30 cellular contexts compared by ENCODE assay signal in the genomic region with DNA sequence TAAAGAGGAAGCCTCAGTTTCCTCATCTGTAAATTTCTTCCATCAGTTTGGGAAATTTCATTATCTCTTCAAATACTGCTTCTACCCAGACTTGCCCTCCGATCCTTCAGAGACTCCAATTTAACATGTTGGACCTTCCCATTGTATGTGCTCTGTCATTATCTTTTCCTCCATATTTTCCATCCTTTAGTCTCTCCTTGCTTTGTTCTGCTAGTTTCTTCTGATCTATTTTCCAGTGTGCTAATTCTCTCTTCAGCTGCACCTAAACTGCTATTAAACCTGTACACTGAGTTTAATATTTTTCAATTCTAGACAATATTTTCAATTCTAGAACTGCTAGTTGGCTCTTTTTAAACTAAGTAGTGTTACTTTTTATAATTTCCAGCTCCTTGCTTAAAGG.
"Had no signal": no experiment of that assay in that cellular context is flagged by ENCODE, and none has a peak within 500 bp of the region (broad histone marks: within the 10 kb centered on the region; RNA-seq: fewer than 3 reads in every experiment).

No MANE protein-coding gene starts in this region.

- H3K9me3 ChIP-seq: colonic mucosa had no signal

- H3K27me3 ChIP-seq: ascending aorta, breast epithelium, cardiac muscle cell, colonic mucosa, esophagus muscularis mucosa, foreskin keratinocyte, gastroesophageal sphincter, heart right ventricle had no signal

- H3K36me3 ChIP-seq: breast epithelium, cardiac muscle cell, colonic mucosa had no signal

- H3K36me3 Mint-ChIP-seq: activated CD8-positive, alpha-beta memory T cell treated with anti-CD3 and anti-CD28 coated beads, Interleukin-2, amount 10 ng/mL, durations not matched to agents 7 days and 5 days; activated naive CD4-positive, alpha-beta T cell treated with anti-CD3 and anti-CD28 coated beads, Interleukin-2, amount 10 ng/mL, durations not matched to agents 7 days and 5 days; activated naive CD8-positive, alpha-beta T cell treated with anti-CD3 and anti-CD28 coated beads, Interleukin-2, amount 10 ng/mL, durations not matched to agents 7 days and 5 days had no signal

- H3K27ac Mint-ChIP-seq: activated CD4-positive, alpha-beta memory T cell treated with anti-CD3 and anti-CD28 coated beads for 36 hours; activated CD4-positive, alpha-beta T cell treated with anti-CD3 and anti-CD28 coated beads for 36 hours; activated CD4-positive, alpha-beta T cell treated with anti-CD3 and anti-CD28 coated beads, Interleukin-2, amount 10 ng/mL, durations not matched to agents 24 days and 14 days; activated CD8-positive, alpha-beta memory T cell treated with anti-CD3 and anti-CD28 coated beads, Interleukin-2, amount 10 ng/mL, durations not matched to agents 7 days and 5 days; activated CD8-positive, alpha-beta T cell treated with anti-CD3 and anti-CD28 coated beads, Interleukin-2, amount 10 ng/mL, durations not matched to agents 7 days and 5 days; activated naive CD4-positive, alpha-beta T cell treated with anti-CD3 and anti-CD28 coated beads, Interleukin-2, amount 10 ng/mL, durations not matched to agents 7 days and 5 days; activated naive CD4-positive, alpha-beta T cell treated with anti-CD3 and anti-CD28 coated beads, Interleukin-2, amount 50 U/mL, for 72 hours; activated naive CD8-positive, alpha-beta T cell treated with anti-CD3 and anti-CD28 coated beads, Interleukin-2, amount 10 ng/mL, durations not matched to agents 7 days and 5 days; activated T-cell treated with anti-CD3 and anti-CD28 coated beads, Interleukin-2, amount 50 U/mL, for 24 hours; activated T-cell treated with anti-CD3 and anti-CD28 coated beads, Interleukin-2, amount 50 U/mL, for 72 hours; brain had no signal

- H3K27ac ChIP-seq: ascending aorta, breast epithelium, cardiac muscle cell, colonic mucosa, esophagus muscularis mucosa, foreskin keratinocyte, gastroesophageal sphincter, heart right ventricle had no signal

- H3K4me3 ChIP-seq: ascending aorta, breast epithelium, cardiac muscle cell, colonic mucosa, esophagus muscularis mucosa, gastroesophageal sphincter, heart right ventricle had no signal

- H3K4me3 Mint-ChIP-seq: activated CD4-positive, alpha-beta memory T cell treated with anti-CD3 and anti-CD28 coated beads for 36 hours; activated CD4-positive, alpha-beta T cell treated with anti-CD3 and anti-CD28 coated beads for 36 hours; activated CD4-positive, alpha-beta T cell treated with anti-CD3 and anti-CD28 coated beads, Interleukin-2, amount 10 ng/mL, durations not matched to agents 24 days and 14 days; activated CD8-positive, alpha-beta memory T cell treated with anti-CD3 and anti-CD28 coated beads, Interleukin-2, amount 10 ng/mL, durations not matched to agents 7 days and 5 days; activated CD8-positive, alpha-beta T cell treated with anti-CD3 and anti-CD28 coated beads, Interleukin-2, amount 10 ng/mL, durations not matched to agents 7 days and 5 days; activated naive CD4-positive, alpha-beta T cell treated with anti-CD3 and anti-CD28 coated beads, Interleukin-2, amount 10 ng/mL, durations not matched to agents 7 days and 5 days; activated naive CD8-positive, alpha-beta T cell treated with anti-CD3 and anti-CD28 coated beads, Interleukin-2, amount 10 ng/mL, durations not matched to agents 7 days and 5 days; activated T-cell treated with anti-CD3 and anti-CD28 coated beads, Interleukin-2, amount 50 U/mL, for 24 hours; activated T-cell treated with anti-CD3 and anti-CD28 coated beads, Interleukin-2, amount 50 U/mL, for 72 hours; brain had no signal

- H3K4me1 ChIP-seq: ascending aorta, breast epithelium, colonic mucosa, esophagus muscularis mucosa, gastroesophageal sphincter, heart right ventricle had no signal

- H3K4me1 Mint-ChIP-seq: activated CD4-positive, alpha-beta T cell treated with anti-CD3 and anti-CD28 coated beads for 36 hours; activated CD4-positive, alpha-beta T cell treated with anti-CD3 and anti-CD28 coated beads, Interleukin-2, amount 10 ng/mL, durations not matched to agents 24 days and 14 days; activated CD8-positive, alpha-beta memory T cell treated with anti-CD3 and anti-CD28 coated beads, Interleukin-2, amount 10 ng/mL, durations not matched to agents 7 days and 5 days; activated naive CD4-positive, alpha-beta T cell treated with anti-CD3 and anti-CD28 coated beads, Interleukin-2, amount 10 ng/mL, durations not matched to agents 7 days and 5 days; activated naive CD8-positive, alpha-beta T cell treated with anti-CD3 and anti-CD28 coated beads, Interleukin-2, amount 10 ng/mL, durations not matched to agents 7 days and 5 days had no signal

- H3K27me3 Mint-ChIP-seq: activated CD4-positive, alpha-beta memory T cell treated with anti-CD3 and anti-CD28 coated beads for 36 hours; activated CD4-positive, alpha-beta T cell treated with anti-CD3 and anti-CD28 coated beads for 36 hours; activated CD4-positive, alpha-beta T cell treated with anti-CD3 and anti-CD28 coated beads, Interleukin-2, amount 10 ng/mL, durations not matched to agents 24 days and 14 days; activated CD8-positive, alpha-beta memory T cell treated with anti-CD3 and anti-CD28 coated beads, Interleukin-2, amount 10 ng/mL, durations not matched to agents 7 days and 5 days; activated naive CD4-positive, alpha-beta T cell treated with anti-CD3 and anti-CD28 coated beads, Interleukin-2, amount 10 ng/mL, durations not matched to agents 7 days and 5 days; activated naive CD8-positive, alpha-beta T cell treated with anti-CD3 and anti-CD28 coated beads, Interleukin-2, amount 10 ng/mL, durations not matched to agents 7 days and 5 days had no signal

- DNase-seq: activated CD4-positive, alpha-beta memory T cell treated with anti-CD3 and anti-CD28 coated beads for 36 hours; activated CD4-positive, alpha-beta T cell treated with anti-CD3 and anti-CD28 coated beads for 36 hours; activated CD4-positive, alpha-beta T cell treated with anti-CD3 and anti-CD28 coated beads, Interleukin-2, amount 10 ng/mL, durations not matched to agents 24 days and 14 days; activated CD4-positive, CD25-positive, alpha-beta regulatory T cell; activated CD4-positive, CD25-positive, alpha-beta regulatory T cell treated with anti-CD3 and anti-CD28 coated beads, Interleukin-2, amount 50 U/mL, for 72 hours; activated CD8-positive, alpha-beta memory T cell treated with anti-CD3 and anti-CD28 coated beads, Interleukin-2, amount 10 ng/mL, durations not matched to agents 7 days and 5 days; activated CD8-positive, alpha-beta memory T cell treated with anti-CD3 and anti-CD28 coated beads, Interleukin-2, amount 50 U/mL, for 48 hours; activated CD8-positive, alpha-beta T cell treated with anti-CD3 and anti-CD28 coated beads, Interleukin-2, amount 10 ng/mL, durations not matched to agents 7 days and 5 days; activated gamma-delta T cell; activated naive CD4-positive, alpha-beta T cell; activated naive CD4-positive, alpha-beta T cell treated with anti-CD3 and anti-CD28 coated beads, Interleukin-2, amount 10 ng/mL, durations not matched to agents 7 days and 5 days; activated naive CD8-positive, alpha-beta T cell treated with anti-CD3 and anti-CD28 coated beads, Interleukin-2, amount 10 ng/mL, durations not matched to agents 7 days and 5 days; activated T-cell treated with anti-CD3 and anti-CD28 coated beads for 4 hours; activated T-cell treated with anti-CD3 and anti-CD28 coated beads, Interleukin-2, amount 50 U/mL, for 24 hours; activated T-cell treated with anti-CD3 and anti-CD28 coated beads, Interleukin-2, amount 50 U/mL, for 72 hours; central memory CD4-positive, alpha-beta T cell; cerebellar nuclear complex; colonic mucosa; effector CD8-positive, alpha-beta T cell; erythroblast; foreskin keratinocyte; heart right ventricle; T-helper 2 cell had no signal

- ATAC-seq: activated CD4-positive, alpha-beta T cell treated with anti-CD3 and anti-CD28 coated beads for 36 hours; activated CD8-positive, alpha-beta memory T cell treated with anti-CD3 and anti-CD28 coated beads, Interleukin-2, amount 10 ng/mL, durations not matched to agents 7 days and 5 days; activated CD8-positive, alpha-beta T cell treated with anti-CD3 and anti-CD28 coated beads, Interleukin-2, amount 10 ng/mL, durations not matched to agents 7 days and 5 days; activated naive CD4-positive, alpha-beta T cell treated with anti-CD3 and anti-CD28 coated beads, Interleukin-2, amount 50 U/mL, for 72 hours; activated T-cell treated with anti-CD3 and anti-CD28 coated beads, Interleukin-2, amount 50 U/mL, for 72 hours; foreskin keratinocyte; gastroesophageal sphincter; heart right ventricle had no signal
